ENCODE assay signal across 1 cellular context in the genomic region with DNA sequence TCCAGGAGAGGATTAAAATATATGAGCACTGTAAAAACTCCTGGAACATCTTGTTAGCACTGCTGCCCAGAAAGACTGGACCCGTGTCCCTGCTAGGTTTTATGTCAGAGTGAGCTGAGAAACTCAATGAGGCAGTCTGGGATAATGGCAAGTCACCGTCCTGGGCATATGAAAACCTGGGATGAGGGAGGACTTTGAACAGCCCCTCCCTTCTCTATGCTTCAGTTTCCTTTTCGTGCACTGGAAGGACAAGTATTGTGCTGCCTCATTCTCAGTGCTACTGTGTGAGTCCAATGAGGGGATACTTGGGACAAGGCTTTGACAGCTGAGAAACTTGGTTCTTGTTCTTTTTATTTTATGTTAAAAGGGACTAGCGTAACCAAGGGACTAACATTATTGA.
TF ChIP-seq lines count a peak whose summit lies in the region.

No MANE protein-coding gene starts in this region.

TF ChIP-seq in GM23338, 12 proteins besides CTCF, POLR2A, EP300 and RAD21 (continued from another document):
- TF ChIP-seq, protein P1, sequence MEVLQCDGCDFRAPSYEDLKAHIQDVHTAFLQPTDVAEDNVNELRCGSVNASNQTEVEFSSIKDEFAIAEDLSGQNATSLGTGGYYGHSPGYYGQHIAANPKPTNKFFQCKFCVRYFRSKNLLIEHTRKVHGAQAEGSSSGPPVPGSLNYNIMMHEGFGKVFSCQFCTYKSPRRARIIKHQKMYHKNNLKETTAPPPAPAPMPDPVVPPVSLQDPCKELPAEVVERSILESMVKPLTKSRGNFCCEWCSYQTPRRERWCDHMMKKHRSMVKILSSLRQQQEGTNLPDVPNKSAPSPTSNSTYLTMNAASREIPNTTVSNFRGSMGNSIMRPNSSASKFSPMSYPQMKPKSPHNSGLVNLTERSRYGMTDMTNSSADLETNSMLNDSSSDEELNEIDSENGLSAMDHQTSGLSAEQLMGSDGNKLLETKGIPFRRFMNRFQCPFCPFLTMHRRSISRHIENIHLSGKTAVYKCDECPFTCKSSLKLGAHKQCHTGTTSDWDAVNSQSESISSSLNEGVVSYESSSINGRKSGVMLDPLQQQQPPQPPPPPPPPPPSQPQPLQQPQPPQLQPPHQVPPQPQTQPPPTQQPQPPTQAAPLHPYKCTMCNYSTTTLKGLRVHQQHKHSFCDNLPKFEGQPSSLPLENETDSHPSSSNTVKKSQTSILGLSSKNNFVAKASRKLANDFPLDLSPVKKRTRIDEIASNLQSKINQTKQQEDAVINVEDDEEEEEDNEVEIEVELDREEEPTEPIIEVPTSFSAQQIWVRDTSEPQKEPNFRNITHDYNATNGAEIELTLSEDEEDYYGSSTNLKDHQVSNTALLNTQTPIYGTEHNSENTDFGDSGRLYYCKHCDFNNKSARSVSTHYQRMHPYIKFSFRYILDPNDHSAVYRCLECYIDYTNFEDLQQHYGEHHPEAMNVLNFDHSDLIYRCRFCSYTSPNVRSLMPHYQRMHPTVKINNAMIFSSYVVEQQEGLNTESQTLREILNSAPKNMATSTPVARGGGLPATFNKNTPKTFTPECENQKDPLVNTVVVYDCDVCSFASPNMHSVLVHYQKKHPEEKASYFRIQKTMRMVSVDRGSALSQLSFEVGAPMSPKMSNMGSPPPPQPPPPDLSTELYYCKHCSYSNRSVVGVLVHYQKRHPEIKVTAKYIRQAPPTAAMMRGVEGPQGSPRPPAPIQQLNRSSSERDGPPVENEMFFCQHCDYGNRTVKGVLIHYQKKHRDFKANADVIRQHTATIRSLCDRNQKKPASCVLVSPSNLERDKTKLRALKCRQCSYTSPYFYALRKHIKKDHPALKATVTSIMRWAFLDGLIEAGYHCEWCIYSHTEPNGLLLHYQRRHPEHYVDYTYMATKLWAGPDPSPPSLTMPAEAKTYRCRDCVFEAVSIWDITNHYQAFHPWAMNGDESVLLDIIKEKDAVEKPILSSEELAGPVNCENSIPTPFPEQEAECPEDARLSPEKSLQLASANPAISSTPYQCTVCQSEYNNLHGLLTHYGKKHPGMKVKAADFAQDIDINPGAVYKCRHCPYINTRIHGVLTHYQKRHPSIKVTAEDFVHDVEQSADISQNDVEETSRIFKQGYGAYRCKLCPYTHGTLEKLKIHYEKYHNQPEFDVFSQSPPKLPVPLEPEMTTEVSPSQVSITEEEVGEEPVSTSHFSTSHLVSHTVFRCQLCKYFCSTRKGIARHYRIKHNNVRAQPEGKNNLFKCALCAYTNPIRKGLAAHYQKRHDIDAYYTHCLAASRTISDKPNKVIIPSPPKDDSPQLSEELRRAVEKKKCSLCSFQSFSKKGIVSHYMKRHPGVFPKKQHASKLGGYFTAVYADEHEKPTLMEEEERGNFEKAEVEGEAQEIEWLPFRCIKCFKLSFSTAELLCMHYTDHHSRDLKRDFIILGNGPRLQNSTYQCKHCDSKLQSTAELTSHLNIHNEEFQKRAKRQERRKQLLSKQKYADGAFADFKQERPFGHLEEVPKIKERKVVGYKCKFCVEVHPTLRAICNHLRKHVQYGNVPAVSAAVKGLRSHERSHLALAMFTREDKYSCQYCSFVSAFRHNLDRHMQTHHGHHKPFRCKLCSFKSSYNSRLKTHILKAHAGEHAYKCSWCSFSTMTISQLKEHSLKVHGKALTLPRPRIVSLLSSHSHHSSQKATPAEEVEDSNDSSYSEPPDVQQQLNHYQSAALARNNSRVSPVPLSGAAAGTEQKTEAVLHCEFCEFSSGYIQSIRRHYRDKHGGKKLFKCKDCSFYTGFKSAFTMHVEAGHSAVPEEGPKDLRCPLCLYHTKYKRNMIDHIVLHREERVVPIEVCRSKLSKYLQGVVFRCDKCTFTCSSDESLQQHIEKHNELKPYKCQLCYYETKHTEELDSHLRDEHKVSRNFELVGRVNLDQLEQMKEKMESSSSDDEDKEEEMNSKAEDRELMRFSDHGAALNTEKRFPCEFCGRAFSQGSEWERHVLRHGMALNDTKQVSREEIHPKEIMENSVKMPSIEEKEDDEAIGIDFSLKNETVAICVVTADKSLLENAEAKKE (CRISPR knock-in tag; IDR thresholded peaks at IDR 0.05) = no peak
- no peak for TF ChIP-seq ZNF331 (CRISPR knock-in tag; IDR thresholded peaks at IDR 0.05; ENCODE audit: low read depth)
- TF ChIP-seq EZH2 (IDR thresholded peaks at IDR 0.05; ENCODE audit: low read depth, unreplicated experiment) = no peak
- TF ChIP-seq EZH2phosphoT487 (IDR thresholded peaks at IDR 0.05; ENCODE audit: unreplicated experiment) = no peak
- TF ChIP-seq ZNF114 (CRISPR knock-in tag; IDR thresholded peaks at IDR 0.05) = no peak
